In genomic region chr10:132868995-132869394, GRCh38 we compare ENCODE assay signal across 1 cellular context.
TF ChIP-seq lines count a peak whose summit lies in the region.

No MANE protein-coding gene starts in this region.

TF ChIP-seq in WTC11, 78 proteins besides CTCF, POLR2A, EP300 and RAD21 (continued from another document):
- TF ChIP-seq ZNF532 (CRISPR knock-in tag; IDR thresholded peaks at IDR 0.05; ENCODE audit: borderline replicate concordance) = no peak
TF ChIP-seq in WTC11: peak in this region for 1.
